In genomic region chr3:191352014-191352413, GRCh38 we compare ENCODE assay signal across 24 cellular contexts. TPM values are rescaled to one million over a fixed set of nuclear protein-coding genes. Genes with fewer than 3 reads are reported as not detected.
A peak's percentile ranks its signal among the peaks of the same experiment; 100 is the strongest.
DNase-seq lines count a peak whose midpoint lies in the region; ATAC-seq, FAIRE-seq and TF ChIP-seq lines count a peak whose summit lies in the region.
"Had no signal": no experiment of that assay in that cellular context is flagged by ENCODE, and none has a peak within 500 bp of the region (broad histone marks: within the 10 kb centered on the region; RNA-seq: fewer than 3 reads in every experiment).

No MANE protein-coding gene starts in this region.

- no peak for TF ChIP-seq EP300 in esophagus muscularis mucosa (IDR thresholded peaks at IDR 0.05)

- H3K4me3 ChIP-seq in OCI-LY3 (ENCODE audit: low read length) (no peak overlapping the region), esophagus muscularis mucosa (no peak overlapping the region), subcutaneous abdominal adipose tissue (ENCODE audit: low read depth in 1 of 5, low read length in 5 of 5) (no peak overlapping the region)
- H3K4me3 ChIP-seq: MG63 had no signal

- peak; percentile 58 for FAIRE-seq in GM18507 (lab: Jason Lieb, UNC)
- FAIRE-seq: H1 had no signal

- DNase-seq in GM18507 (ENCODE audit: extremely low spot score, insufficient read length, low read depth) = no peak
- no peak for DNase-seq in esophagus muscularis mucosa (ENCODE audit: extremely low spot score)
- DNase-seq in cerebellar cortex (ENCODE audit: low spot score) = no peak
- DNase-seq in activated CD8-positive, alpha-beta memory T cell treated with anti-CD3 and anti-CD28 coated beads for 24 hours = no peak
- DNase-seq: ACHN; C1 segment of cervical spinal cord; CD8-positive, alpha-beta memory T cell; DMS79 treated with DMSO at 0.1 percent for 48 hours; HFFc6; Karpas-422; MG63; NCI-H1048; NCI-H1436; NCI-H2029; NCI-H2171 treated with DMSO at 0.1 percent for 48 hours; NCI-H446 treated with DMSO at 0.1 percent for 48 hours; NCI-H69; Right ventricle myocardium superior; SW 1271 had no signal

- H3K27ac ChIP-seq in OCI-LY3 (ENCODE audit: low read length) (no peak overlapping the region), esophagus muscularis mucosa (replicated peaks in 1 of 4) (peak overlapping the region in 3 of 4 donors; percentile 62 to 66 (median 66)), subcutaneous abdominal adipose tissue (ENCODE audit: low read depth, low read length) (peak overlapping the region; percentile 67)
- H3K27ac ChIP-seq: HL-60 had no signal

- 92% methylated on average over 1 of the region's 1 CpG for WGBS in esophagus muscularis mucosa

- H3K9me3 ChIP-seq in OCI-LY3 (ENCODE audit: insufficient read depth, low read length) (no peaks in the 10 kb centered on the region), esophagus muscularis mucosa (no peaks in the 10 kb centered on the region), subcutaneous abdominal adipose tissue (ENCODE audit: control insufficient read depth in 5 of 5, low read length in 5 of 5) (no peaks in the 10 kb centered on the region)
- H3K9me3 ChIP-seq: MG63 had no signal

- H3K9ac ChIP-seq in OCI-LY3 (ENCODE audit: low read length) (no peak overlapping the region), subcutaneous abdominal adipose tissue (ENCODE audit: low read length in 5 of 5) (no peak overlapping the region)

- no peaks in the 10 kb centered on the region for H3K27me3 ChIP-seq in OCI-LY3 (ENCODE audit: low read depth, low read length)
- no peaks in the 10 kb centered on the region for H3K27me3 ChIP-seq in esophagus muscularis mucosa
- H3K27me3 ChIP-seq in subcutaneous abdominal adipose tissue (ENCODE audit: control insufficient read depth in 5 of 5, insufficient read depth in 4 of 5, low read length in 5 of 5) = no peaks in the 10 kb centered on the region
- H3K27me3 ChIP-seq: MG63 had no signal

- H4K20me1 ChIP-seq in OCI-LY3 (ENCODE audit: insufficient read depth, low read length) = peaks cover 54% of the 10 kb centered on the region

- no peak for ATAC-seq in GM19351 (IDR thresholded peaks at IDR 0.05; ENCODE audit: unreplicated experiment)

- H3K4me2 ChIP-seq in OCI-LY3 (ENCODE audit: low read length) = 0 out of 2 replicates have a peak overlapping the region, but pooled peaks have one; percentile 87

- H2AFZ ChIP-seq in OCI-LY3 (ENCODE audit: low read depth, low read length) = no peak overlapping the region

- intact Hi-C loops in esophagus muscularis mucosa (cut with DNase I) = no loop called here

- TF ChIP-seq CTCF in OCI-LY3 (IDR thresholded peaks at IDR 0.05; ENCODE audit: low read depth, low read length) = no peak
- TF ChIP-seq CTCF in esophagus muscularis mucosa (IDR thresholded peaks at IDR 0.05) = no peak

- H3K36me3 ChIP-seq in OCI-LY3 (replicated peaks; ENCODE audit: low read depth, low read length) (peaks cover 1% of the 10 kb centered on the region), esophagus muscularis mucosa (no peaks in the 10 kb centered on the region), subcutaneous abdominal adipose tissue (ENCODE audit: control insufficient read depth in 5 of 5, insufficient read depth in 5 of 5, low read length in 5 of 5) (peaks cover 0 to under 1% (median 0%) of the 10 kb centered on the region in 5 donors)
- H3K36me3 ChIP-seq: MG63 had no signal

- no peak for TF ChIP-seq POLR2A in esophagus muscularis mucosa (IDR thresholded peaks at IDR 0.05; ENCODE audit: low read depth)

- H3K79me2 ChIP-seq in OCI-LY3 (ENCODE audit: low read length) = peaks cover 100% of the 10 kb centered on the region

- H3K4me1 ChIP-seq in OCI-LY3 (ENCODE audit: low read length) = peaks cover 59% of the 10 kb centered on the region
- peaks cover 80 to 96% (median 95%) of the 10 kb centered on the region in 4 donors for H3K4me1 ChIP-seq in esophagus muscularis mucosa
- peaks cover 0 to 55% (median 48%) of the 10 kb centered on the region in 5 donors for H3K4me1 ChIP-seq in subcutaneous abdominal adipose tissue (ENCODE audit: control insufficient read depth in 5 of 5, insufficient read depth in 5 of 5, low read length in 5 of 5)

RNA-seq across cellular contexts. Expression of gene UTS2B, which starts 21.7 kb away (rescaled TPM):
- total RNA-seq in esophagus muscularis mucosa = 1 to 10 TPM in 1 of 4 donors, under 1 TPM in 1, not detected in 2; 0.65 to 1.2 TPM
- total RNA-seq: CD8-positive, alpha-beta memory T cell; H1 had no signal

RNA-seq across cellular contexts. Expression of gene CCDC50, which starts 22.8 kb away (rescaled TPM):
- 100 to 1,000 TPM; 141 to 192 (median 165) TPM for total RNA-seq in esophagus muscularis mucosa
